1 cellular context compared by ENCODE assay signal in genomic region chr1:241079459-241079858, GRCh38.
TF ChIP-seq lines count a peak whose summit lies in the region.

No MANE protein-coding gene starts in this region.

TF ChIP-seq in HepG2, 621 proteins besides CTCF, POLR2A, EP300 and RAD21 (continued from another document):
- TF ChIP-seq ZNF691 (CRISPR knock-in tag; IDR thresholded peaks at IDR 0.05; ENCODE audit: borderline replicate concordance, low read depth): no peak
- TF ChIP-seq ZNF777 (CRISPR knock-in tag; IDR thresholded peaks at IDR 0.05): no peak
TF ChIP-seq in HepG2: peak in this region for 1.
